11 cellular contexts compared by ENCODE assay signal in the genomic region with DNA sequence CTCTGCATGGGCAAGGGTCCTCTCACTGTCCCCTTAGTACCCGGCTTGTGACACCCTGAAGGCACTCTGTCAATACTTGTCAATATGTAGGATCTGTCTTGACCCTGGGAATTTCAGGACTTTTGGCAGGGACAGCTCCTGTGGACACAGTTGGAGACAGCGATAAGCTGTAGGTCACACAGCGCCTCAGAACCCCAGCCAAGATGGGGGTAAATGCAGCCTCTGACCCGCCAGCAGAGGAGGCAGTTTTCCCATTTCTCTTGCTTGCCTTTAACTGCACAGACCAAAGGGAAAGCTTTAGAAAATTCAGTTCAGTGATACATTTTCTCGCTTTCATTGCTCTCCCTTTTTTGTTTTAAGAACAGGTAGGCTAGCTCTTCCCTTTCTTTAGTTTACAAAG. TPM values are rescaled to one million over a fixed set of nuclear protein-coding genes. Genes with fewer than 3 reads are reported as not detected.
A peak's percentile ranks its signal among the peaks of the same experiment; 100 is the strongest.
DNase-seq lines count a peak whose midpoint lies in the region; FAIRE-seq and TF ChIP-seq lines count a peak whose summit lies in the region.
"Had no signal": no experiment of that assay in that cellular context is flagged by ENCODE, and none has a peak within 500 bp of the region (broad histone marks: within the 10 kb centered on the region; RNA-seq: fewer than 3 reads in every experiment).

No MANE protein-coding gene starts in this region.

- no peak for FAIRE-seq in frontal cortex (lab: Jason Lieb, UNC)

- H3K4me3 ChIP-seq in HFF-Myc (replicated peaks; ENCODE audit: low read depth, low read length): no peak overlapping the region

- DNase-seq in DMS 273 treated with DMSO at 0.1 percent for 48 hours (lab: John Stamatoyannopoulos, UW) (peak; percentile 3), HFF-Myc (ENCODE audit: extremely low read depth, low read depth) (no peak), SW480 (ENCODE audit: low spot score) (peak; percentile 34), kidney tubule cell (ENCODE audit: low spot score) (peak; percentile 15), NCI-H1694 treated with DMSO at 0.1 percent for 48 hours (lab: John Stamatoyannopoulos, UW) (no peak), T-helper 9 cell (no peak), NCI-H2227 treated with DMSO at 0.1 percent for 48 hours (lab: John Stamatoyannopoulos, UW) (no peak), frontal cortex (ENCODE audit: low spot score in 2 of 2) (no peak)
- DNase-seq: activated CD4-positive, alpha-beta T cell treated with anti-CD3 and anti-CD28 coated beads, Interleukin-2, amount 10 ng/mL, durations not matched to agents 7 days and 5 days; NCI-H1417 treated with DMSO at 0.1 percent for 48 hours; stimulated activated naive B cell treated with anti-CD40 and anti-IgM and Interleukin-4, amounts not matched to agents 10 μg/mL and 1 μg/mL and 100 μg/mL, for 72 hours had no signal

- peak; percentile 20 for TF ChIP-seq CTCF in HFF-Myc (IDR thresholded peaks at IDR 0.05; ENCODE audit: low read depth, low read length, missing control alignments)

RNA-seq across cellular contexts. Expression of a gene that starts 54.8 kb away (rescaled TPM):
- total RNA-seq in frontal cortex: 14.3 TPM

Comparison
In these comparisons a context has a peak if more than half of its experiments do, and no peak if none do; other contexts are left out.
1. DNase-seq: peak in DMS 273 treated with DMSO at 0.1 percent for 48 hours (single experiment), SW480 (single experiment) and kidney tubule cell (single experiment); none in HFF-Myc (single experiment), NCI-H1694 treated with DMSO at 0.1 percent for 48 hours (single experiment), T-helper 9 cell (single experiment), NCI-H2227 treated with DMSO at 0.1 percent for 48 hours (single experiment) and frontal cortex (0 of 2).